In the genomic region with DNA sequence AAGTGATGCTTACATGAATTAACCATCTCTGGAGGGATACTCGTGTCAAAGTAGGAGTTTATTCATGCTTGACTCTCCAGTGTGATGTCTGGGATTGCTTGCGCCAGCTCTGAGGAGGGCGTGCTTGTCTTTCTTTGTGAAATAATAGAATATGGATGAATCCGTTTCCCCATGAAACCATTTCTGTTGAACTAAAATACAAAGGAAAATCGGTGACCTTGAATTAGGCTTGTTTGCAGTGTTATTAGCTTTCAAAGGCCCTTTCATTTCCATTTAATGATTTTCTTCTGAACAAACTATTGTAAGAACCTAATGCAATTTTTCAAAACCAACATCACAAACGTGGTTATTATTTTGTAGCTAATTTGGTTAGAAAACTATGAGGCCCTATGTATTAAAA, we compare ENCODE assay signal across 18 cellular contexts.
DNase-seq lines count a peak whose midpoint lies in the region; ATAC-seq and TF ChIP-seq lines count a peak whose summit lies in the region.
"Had no signal": no experiment of that assay in that cellular context is flagged by ENCODE, and none has a peak within 500 bp of the region (broad histone marks: within the 10 kb centered on the region; RNA-seq: fewer than 3 reads in every experiment).

No MANE protein-coding gene starts in this region.

- H3K27ac ChIP-seq in endodermal cell (ENCODE audit: low read depth, low read length): peak overlapping the region; percentile 5
- H3K27ac ChIP-seq: BLaER1, GM23248 had no signal

- no peak for TF ChIP-seq CTCF in endodermal cell (conservative IDR thresholded peaks at IDR 0.05)

- peaks cover 3% of the 10 kb centered on the region for H3K9me3 Mint-ChIP-seq in endodermal cell

- WGBS in endodermal cell (ENCODE audit: insufficient coverage in 1 of 2, insufficient read length in 1 of 2), 2 experiments: 93 to 94% methylated on average over 4 to 6 of the region's 6 CpGs

- no peaks in the 10 kb centered on the region for H3K27me3 ChIP-seq in HAP-1 (ENCODE audit: low read depth)
- no peaks in the 10 kb centered on the region for H3K27me3 ChIP-seq in endodermal cell (ENCODE audit: control insufficient read depth, insufficient read depth, low read length, poor library complexity, severe bottlenecking)
- H3K27me3 ChIP-seq: BLaER1 had no signal

- H3K4me3 ChIP-seq in HAP-1 (no peak overlapping the region), endodermal cell (ENCODE audit: low read length) (no peak overlapping the region)
- H3K4me3 ChIP-seq: BLaER1, GM23248 had no signal

- no peak overlapping the region for H3K9ac ChIP-seq in endodermal cell (ENCODE audit: extremely low read depth, low read length, poor library complexity, severe bottlenecking)
- H3K9ac ChIP-seq: BLaER1, GM23248 had no signal

- no peaks in the 10 kb centered on the region for H3K9me3 ChIP-seq in HAP-1
- H3K9me3 ChIP-seq in endodermal cell (ENCODE audit: control insufficient read depth, low read length): no peaks in the 10 kb centered on the region

- H3K4me1 ChIP-seq in HAP-1: peaks cover 8% of the 10 kb centered on the region
- peaks cover 5% of the 10 kb centered on the region for H3K4me1 ChIP-seq in endodermal cell (ENCODE audit: control insufficient read depth, insufficient read depth, low read length)
- H3K4me1 ChIP-seq: BLaER1 had no signal

- no peak overlapping the region for H3K27ac Mint-ChIP-seq in endodermal cell
- H3K27ac Mint-ChIP-seq: CD4-positive, CD25-positive, alpha-beta regulatory T cell; T-cell had no signal

- no peak overlapping the region for H3K4me3 Mint-ChIP-seq in endodermal cell
- H3K4me3 Mint-ChIP-seq: CD4-positive, CD25-positive, alpha-beta regulatory T cell; T-cell had no signal

- peaks cover 13% of the 10 kb centered on the region for H3K4me1 Mint-ChIP-seq in endodermal cell

- H3K36me3 Mint-ChIP-seq in endodermal cell (ENCODE audit: low read depth): no peaks in the 10 kb centered on the region
- H3K36me3 Mint-ChIP-seq: CD4-positive, CD25-positive, alpha-beta regulatory T cell; T-cell had no signal

- ATAC-seq in HG03571 (IDR thresholded peaks at IDR 0.05; ENCODE audit: unreplicated experiment): no peak
- ATAC-seq: T-cell had no signal

- in situ Hi-C loops in HAP-1 (cut with MboI; ENCODE audit: low sequenced_read_pairs): no loop called here

- H3K36me3 ChIP-seq in HAP-1 (replicated peaks): no peaks in the 10 kb centered on the region
- H3K36me3 ChIP-seq in endodermal cell (ENCODE audit: control insufficient read depth, insufficient read depth, low read length): no peaks in the 10 kb centered on the region
- H3K36me3 ChIP-seq: BLaER1 had no signal

- H3K27me3 Mint-ChIP-seq in endodermal cell (ENCODE audit: insufficient read depth): no peaks in the 10 kb centered on the region

- peak; percentile 27 to 50 for DNase-seq in HAP-1 (ENCODE audit: low spot score in 2 of 2)
- peak; percentile 56 for DNase-seq in NCI-H2227 (lab: John Stamatoyannopoulos, UW; ENCODE audit: unreplicated experiment)
- no peak for DNase-seq in endodermal cell
- peak; percentile 33 for DNase-seq in retina
- DNase-seq in activated gamma-delta T cell treated with Interleukin-2 at 50 U/mL for 16 hours: no peak
- no peak for DNase-seq in cerebellum (ENCODE audit: low spot score)
- DNase-seq: CD4-positive, CD25-positive, alpha-beta regulatory T cell; GM23248; H7; Karpas-422; NCI-H1092 treated with DMSO at 0.1 percent for 48 hours; NCI-H1694; NCI-H524; Right ventricle myocardium superior; RPMI8226; T-cell had no signal

Comparison
In these comparisons a context has a peak if more than half of its experiments do, and no peak if none do; other contexts are left out.
1. DNase-seq: peak in HAP-1 (2 of 2), NCI-H2227 (single experiment) and retina (single experiment); none in endodermal cell (single experiment), activated gamma-delta T cell treated with Interleukin-2 at 50 U/mL for 16 hours (single experiment) and cerebellum (single experiment).